Comparison of ENCODE assay signal across 17 cellular contexts in the genomic region with DNA sequence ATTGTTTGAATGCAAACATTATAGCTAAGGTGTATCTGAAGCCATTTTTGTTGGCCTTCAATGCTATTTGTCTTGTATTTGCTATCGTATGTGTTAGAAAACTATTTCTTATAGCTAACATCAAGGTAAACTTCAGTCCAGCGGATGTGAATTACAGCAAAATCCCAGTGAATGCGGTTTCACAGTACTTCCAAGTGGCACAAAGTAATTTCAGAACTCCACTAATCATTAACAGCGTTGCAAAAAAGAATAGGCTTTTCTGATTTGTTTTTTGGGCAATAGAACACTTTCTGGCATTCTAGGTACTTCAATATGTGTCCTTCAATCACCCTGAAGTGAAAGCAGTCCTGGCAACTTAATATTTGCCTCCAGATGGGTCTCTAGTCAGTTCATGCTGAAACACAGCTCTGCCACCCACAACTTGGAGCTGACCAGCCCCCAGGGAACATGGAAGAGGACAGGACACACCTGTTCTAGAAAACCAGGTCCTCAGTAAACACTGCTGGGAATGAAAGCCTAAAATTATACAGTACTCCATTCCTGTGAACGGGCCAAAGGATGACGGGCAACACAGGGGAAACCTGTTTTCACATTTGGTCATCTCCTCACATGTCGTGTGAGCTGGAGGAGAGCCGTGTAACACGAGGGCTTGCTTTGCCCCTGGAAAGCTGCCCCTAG. TPM values are rescaled to one million over a fixed set of nuclear protein-coding genes. Genes with fewer than 3 reads are reported as not detected.
DNase-seq lines count a peak whose midpoint lies in the region; ATAC-seq and TF ChIP-seq lines count a peak whose summit lies in the region.
"Had no signal": no experiment of that assay in that cellular context is flagged by ENCODE, and none has a peak within 500 bp of the region (broad histone marks: within the 10 kb centered on the region; RNA-seq: fewer than 3 reads in every experiment).

No MANE protein-coding gene starts in this region.

- no peaks in the 10 kb centered on the region for H3K27me3 ChIP-seq in duodenal mucosa (ENCODE audit: control insufficient read depth in 1 of 2, insufficient read depth in 2 of 2, low read length in 2 of 2)
- no peaks in the 10 kb centered on the region for H3K27me3 ChIP-seq in uterus
- no peaks in the 10 kb centered on the region for H3K27me3 ChIP-seq in psoas muscle (ENCODE audit: insufficient read depth in 3 of 3, low read length in 2 of 3)

- no peak overlapping the region for H3K4me3 Mint-ChIP-seq in activated naive CD4-positive, alpha-beta T cell treated with anti-CD3 and anti-CD28 coated beads, Interleukin-2, amount 50 U/mL, for 24 hours
- H3K4me3 Mint-ChIP-seq in activated naive CD4-positive, alpha-beta T cell treated with anti-CD3 and anti-CD28 coated beads for 36 hours = no peak overlapping the region
- H3K4me3 Mint-ChIP-seq in glutamatergic neuron (ENCODE audit: unreplicated experiment) = no peak overlapping the region
- H3K4me3 Mint-ChIP-seq: activated CD4-positive, alpha-beta memory T cell treated with anti-CD3 and anti-CD28 coated beads for 36 hours; CD8-positive, alpha-beta memory T cell; effector memory CD8-positive, alpha-beta T cell had no signal

- H3K4me3 ChIP-seq in duodenal mucosa (ENCODE audit: low read depth in 1 of 2, low read length in 2 of 2) (peak overlapping the region in 1 of 2 donors; percentile 47), mucosa of descending colon (no peak overlapping the region), uterus (no peak overlapping the region), psoas muscle (no peak overlapping the region)

- peaks cover 18% of the 10 kb centered on the region for H3K4me1 Mint-ChIP-seq in activated naive CD4-positive, alpha-beta T cell treated with anti-CD3 and anti-CD28 coated beads, Interleukin-2, amount 50 U/mL, for 24 hours
- peaks cover 15% of the 10 kb centered on the region for H3K4me1 Mint-ChIP-seq in activated naive CD4-positive, alpha-beta T cell treated with anti-CD3 and anti-CD28 coated beads for 36 hours (ENCODE audit: low read depth)
- peaks cover 3% of the 10 kb centered on the region for H3K4me1 Mint-ChIP-seq in glutamatergic neuron (ENCODE audit: low read depth, unreplicated experiment)

- CTCF ChIA-PET in activated naive CD4-positive, alpha-beta T cell treated with anti-CD3 and anti-CD28 coated beads for 36 hours (lab: Charles Lee) = interaction anchor here (1.4 to 2.4 kb wide), 3 partner anchors 13 to 320 kb away, joined by 4 to 12 read pairs (median 10); no protein-coding TSS in a partner anchor

- H3K4me1 ChIP-seq in duodenal mucosa (ENCODE audit: control insufficient read depth in 1 of 2, insufficient read depth in 2 of 2, low read length in 2 of 2) (peaks cover 24 to 31% of the 10 kb centered on the region in 2 donors), mucosa of descending colon (ENCODE audit: low read depth) (peaks cover 16% of the 10 kb centered on the region), uterus (no peaks in the 10 kb centered on the region), psoas muscle (no peaks in the 10 kb centered on the region)

- H3K36me3 ChIP-seq in duodenal mucosa (ENCODE audit: control insufficient read depth in 1 of 2, insufficient read depth in 2 of 2, low read length in 2 of 2) = peaks cover 0 to 19% of the 10 kb centered on the region in 2 donors
- H3K36me3 ChIP-seq in mucosa of descending colon (ENCODE audit: low read depth) = peaks cover under 1% of the 10 kb centered on the region
- no peaks in the 10 kb centered on the region for H3K36me3 ChIP-seq in uterus
- no peaks in the 10 kb centered on the region for H3K36me3 ChIP-seq in psoas muscle (ENCODE audit: insufficient read depth in 1 of 2, low read depth in 1 of 2)

- no peak for DNase-seq in activated naive CD4-positive, alpha-beta T cell treated with anti-CD3 and anti-CD28 coated beads for 36 hours
- DNase-seq in mucosa of descending colon = no peak
- no peak for DNase-seq in uterus
- DNase-seq in psoas muscle = no peak
- DNase-seq in glutamatergic neuron = no peak
- DNase-seq: activated CD4-positive, alpha-beta memory T cell treated with anti-CD3 and anti-CD28 coated beads for 36 hours; CD8-positive, alpha-beta memory T cell; effector memory CD8-positive, alpha-beta T cell; NCI-H1105 treated with DMSO at 0.1 percent for 48 hours; NCI-H446 treated with DMSO at 0.1 percent for 48 hours; SHP77; stimulated activated CD4-positive, alpha-beta T cell treated with anti-CD3 and anti-CD28 coated beads, Interleukin-4, amount 100 ng/mL, for 4 hours; stimulated activated naive CD4-positive, alpha-beta T cell had no signal

- no peaks in the 10 kb centered on the region for H3K27me3 Mint-ChIP-seq in activated naive CD4-positive, alpha-beta T cell treated with anti-CD3 and anti-CD28 coated beads, Interleukin-2, amount 50 U/mL, for 24 hours
- H3K27me3 Mint-ChIP-seq in activated naive CD4-positive, alpha-beta T cell treated with anti-CD3 and anti-CD28 coated beads for 36 hours (ENCODE audit: low read depth) = no peaks in the 10 kb centered on the region
- peaks cover 2% of the 10 kb centered on the region for H3K27me3 Mint-ChIP-seq in glutamatergic neuron (ENCODE audit: unreplicated experiment)
- H3K27me3 Mint-ChIP-seq: activated CD4-positive, alpha-beta memory T cell treated with anti-CD3 and anti-CD28 coated beads for 36 hours; effector memory CD8-positive, alpha-beta T cell had no signal

- 76 to 90% (median 79%) methylated on average over 9 of the region's 9 CpGs for WGBS in psoas muscle, 3 donors

- H3K9me3 Mint-ChIP-seq in activated naive CD4-positive, alpha-beta T cell treated with anti-CD3 and anti-CD28 coated beads, Interleukin-2, amount 50 U/mL, for 24 hours = no peaks in the 10 kb centered on the region
- no peaks in the 10 kb centered on the region for H3K9me3 Mint-ChIP-seq in activated naive CD4-positive, alpha-beta T cell treated with anti-CD3 and anti-CD28 coated beads for 36 hours
- H3K9me3 Mint-ChIP-seq in glutamatergic neuron (ENCODE audit: unreplicated experiment) = peaks cover 3% of the 10 kb centered on the region
- H3K9me3 Mint-ChIP-seq: activated CD4-positive, alpha-beta memory T cell treated with anti-CD3 and anti-CD28 coated beads for 36 hours; CD8-positive, alpha-beta memory T cell; effector memory CD8-positive, alpha-beta T cell had no signal

- TF ChIP-seq POLR2A in uterus (IDR thresholded peaks at IDR 0.05) = no peak

- H3K27ac Mint-ChIP-seq in activated naive CD4-positive, alpha-beta T cell treated with anti-CD3 and anti-CD28 coated beads, Interleukin-2, amount 50 U/mL, for 24 hours = peak overlapping the region; percentile 70
- no peak overlapping the region for H3K27ac Mint-ChIP-seq in activated naive CD4-positive, alpha-beta T cell treated with anti-CD3 and anti-CD28 coated beads for 36 hours
- H3K27ac Mint-ChIP-seq in glutamatergic neuron (ENCODE audit: unreplicated experiment) = no peak overlapping the region
- H3K27ac Mint-ChIP-seq: activated CD4-positive, alpha-beta memory T cell treated with anti-CD3 and anti-CD28 coated beads for 36 hours had no signal

- peaks cover 5% of the 10 kb centered on the region for H3K36me3 Mint-ChIP-seq in activated naive CD4-positive, alpha-beta T cell treated with anti-CD3 and anti-CD28 coated beads, Interleukin-2, amount 50 U/mL, for 24 hours
- no peaks in the 10 kb centered on the region for H3K36me3 Mint-ChIP-seq in activated naive CD4-positive, alpha-beta T cell treated with anti-CD3 and anti-CD28 coated beads for 36 hours (ENCODE audit: low read depth)
- H3K36me3 Mint-ChIP-seq in glutamatergic neuron (ENCODE audit: unreplicated experiment) = no peaks in the 10 kb centered on the region

- no peaks in the 10 kb centered on the region for H3K9me3 ChIP-seq in duodenal mucosa (ENCODE audit: control insufficient read depth in 1 of 2, low read length in 2 of 2)
- no peaks in the 10 kb centered on the region for H3K9me3 ChIP-seq in mucosa of descending colon
- H3K9me3 ChIP-seq in uterus = no peaks in the 10 kb centered on the region
- H3K9me3 ChIP-seq in psoas muscle = no peaks in the 10 kb centered on the region

- intact Hi-C loops in activated naive CD4-positive, alpha-beta T cell treated with anti-CD3 and anti-CD28 coated beads for 36 hours (cut with micrococcal nuclease) = no loop called here
- intact Hi-C loops in mucosa of descending colon (cut with DNase I, micrococcal nuclease) = no loop called here
- intact Hi-C loops in uterus (cut with DNase I; ENCODE audit: low total_unique reads) = no loop called here
- intact Hi-C loops in psoas muscle (cut with DNase I) = no loop called here

- H3K27ac ChIP-seq in duodenal mucosa (ENCODE audit: low read depth, low read length) (peak overlapping the region; percentile 35), uterus (no peak overlapping the region), psoas muscle (no peak overlapping the region)

- H3K9ac ChIP-seq in duodenal mucosa (ENCODE audit: low read depth in 1 of 2, low read length in 2 of 2) = peak overlapping the region; percentile 13 to 33

- no peak for TF ChIP-seq CTCF in mucosa of descending colon (IDR thresholded peaks at IDR 0.05)
- TF ChIP-seq CTCF in uterus (IDR thresholded peaks at IDR 0.05) = no peak
- no peak for TF ChIP-seq CTCF in psoas muscle (IDR thresholded peaks at IDR 0.05)
- TF ChIP-seq CTCF in glutamatergic neuron (IDR thresholded peaks at IDR 0.05; ENCODE audit: partially characterized antibody, unreplicated experiment) = no peak

- peak; percentile 2 for ATAC-seq in mucosa of descending colon
- ATAC-seq in HG02642 (IDR thresholded peaks at IDR 0.05; ENCODE audit: poor library complexity, unreplicated experiment) = no peak
- ATAC-seq in psoas muscle = no peak
- ATAC-seq: effector memory CD8-positive, alpha-beta T cell had no signal

RNA-seq across cellular contexts. Expression of gene MRPS10, which starts 9.7 kb away (rescaled TPM):
- 10 to 100 TPM; 39.7 to 40.7 TPM for total RNA-seq in activated naive CD4-positive, alpha-beta T cell treated with anti-CD3 and anti-CD28 coated beads for 36 hours
- total RNA-seq in mucosa of descending colon (10 to 100 TPM; 22.2 to 31.7 (median 31.5) TPM), uterus (10 to 100 TPM in 3 of 4 donors, 1 to 10 TPM in 1; 7.6 to 52.8 (median 22.2) TPM), psoas muscle (10 to 100 TPM; 40.3 to 57.4 (median 53.1) TPM), glutamatergic neuron (ENCODE audit: unreplicated experiment) (25.9 TPM)
- polyA plus RNA-seq in psoas muscle = 100 to 1,000 TPM in 1 of 3 donors, 10 to 100 TPM in 2; 48.5 to 110 (median 59.0) TPM

RNA-seq across cellular contexts. Expression of gene GUCA1B, which starts 32.6 kb away (rescaled TPM):
- total RNA-seq in activated naive CD4-positive, alpha-beta T cell treated with anti-CD3 and anti-CD28 coated beads for 36 hours = 1 to 10 TPM; 2.5 to 2.7 TPM
- 1 to 10 TPM in 1 of 3 donors, under 1 TPM in 2; 0.81 to 3.1 (median 0.99) TPM for total RNA-seq in mucosa of descending colon
- total RNA-seq in uterus = 1 to 10 TPM in 2 of 4 donors, not detected in 2; 3.8 to 4.8 TPM
- 1 to 10 TPM; 1.1 to 3.4 (median 1.9) TPM for total RNA-seq in psoas muscle
- polyA plus RNA-seq in psoas muscle = under 1 TPM; 0.26 to 0.79 (median 0.34) TPM
- 3.1 TPM for total RNA-seq in glutamatergic neuron (ENCODE audit: unreplicated experiment)
- polyA plus RNA-seq: CD8-positive, alpha-beta memory T cell had no signal

RNA-seq across cellular contexts. Expression of gene GUCA1A, which starts 54.1 kb away (rescaled TPM):
- not detected for total RNA-seq in activated naive CD4-positive, alpha-beta T cell treated with anti-CD3 and anti-CD28 coated beads for 36 hours
- total RNA-seq in mucosa of descending colon (not detected), uterus (under 1 TPM in 1 of 4 donors, not detected in 3; 0.83 TPM), psoas muscle (not detected), glutamatergic neuron (ENCODE audit: unreplicated experiment) (2.2 TPM)
- not detected for polyA plus RNA-seq in psoas muscle
- total RNA-seq: activated CD4-positive, alpha-beta memory T cell treated with anti-CD3 and anti-CD28 coated beads for 36 hours; CD8-positive, alpha-beta memory T cell; myocyte had no signal
- polyA plus RNA-seq: CD8-positive, alpha-beta memory T cell had no signal
